8 cellular contexts compared by ENCODE assay signal in the genomic region with DNA sequence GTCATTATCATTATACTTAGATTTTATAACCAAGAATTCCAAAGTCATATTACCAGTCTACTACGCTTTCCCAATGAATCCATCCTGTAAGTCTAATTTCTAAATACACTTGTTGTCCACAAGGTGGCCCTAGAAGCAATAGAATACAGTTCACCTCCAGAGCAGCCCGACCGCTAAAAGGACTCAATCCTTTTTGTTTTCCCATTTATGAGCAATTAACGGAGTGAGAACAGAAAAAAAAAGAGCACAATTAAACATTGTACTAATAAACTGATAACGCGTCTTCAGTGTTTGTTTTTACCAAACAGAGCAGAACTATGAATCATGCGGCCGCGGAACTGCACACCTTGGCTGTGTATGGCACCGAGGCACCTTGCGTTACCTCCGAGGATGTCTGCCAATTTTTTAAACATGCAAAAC.
A peak's percentile ranks its signal among the peaks of the same experiment; 100 is the strongest.
DNase-seq lines count a peak whose midpoint lies in the region; ATAC-seq and TF ChIP-seq lines count a peak whose summit lies in the region.

No MANE protein-coding gene starts in this region.

- H3K4me3 ChIP-seq in ascending aorta (peak overlapping the region; percentile 50 to 55), prostate gland (peak overlapping the region; percentile 14 to 17)

- H3K27me3 ChIP-seq in ascending aorta (no peaks in the 10 kb centered on the region), prostate gland (replicated peaks; ENCODE audit: insufficient read depth) (no peaks in the 10 kb centered on the region)

- POLR2A ChIA-PET in HEK293T (lab: Yijun Ruan, JAX), result no interaction called here

- WGBS in prostate gland, result 1% methylated on average over 12 of the region's 12 CpGs

- peak; percentile 86 for ATAC-seq in left ventricle myocardium superior

- H3K36me3 ChIP-seq in ascending aorta (no peaks in the 10 kb centered on the region), prostate gland (no peaks in the 10 kb centered on the region)

- H3K4me1 ChIP-seq in ascending aorta, result peaks cover 0 to 5% of the 10 kb centered on the region in 2 donors
- H3K4me1 ChIP-seq in prostate gland (replicated peaks), result no peaks in the 10 kb centered on the region

- H3K9me3 ChIP-seq in ascending aorta, result peaks cover 0 to 2% of the 10 kb centered on the region in 2 donors
- no peaks in the 10 kb centered on the region for H3K9me3 ChIP-seq in prostate gland

- TF ChIP-seq CTCF in ascending aorta (IDR thresholded peaks at IDR 0.05) (peak; percentile 44 to 70 (median 53)), prostate gland (IDR thresholded peaks at IDR 0.05) (peak; percentile 52 to 86 (median 78))

- no peak overlapping the region for H3K27ac ChIP-seq in ascending aorta
- no peak overlapping the region for H3K27ac ChIP-seq in prostate gland

- no peak for TF ChIP-seq POLR2A in prostate gland (IDR thresholded peaks at IDR 0.05)

- intact Hi-C loops in ascending aorta (cut with DNase I) (loop anchor here (10.0 kb wide), 1 partner anchor 308 kb away; no protein-coding TSS in a partner anchor), left ventricle myocardium superior (cut with micrococcal nuclease) (loop anchor here (2.0 to 5.0 kb wide), 2 partner anchors 165 to 326 kb away; no protein-coding TSS in a partner anchor), prostate gland (cut with DNase I) (loop anchor here (2.0 kb wide), 1 partner anchor 326 kb away; no protein-coding TSS in a partner anchor)

- DNase-seq in DMS153 treated with DMSO at 0.1 percent for 48 hours (lab: John Stamatoyannopoulos, UW; ENCODE audit: unreplicated experiment) (peak; percentile 63), HEK293T (ENCODE audit: extremely low spot score) (peak; percentile 55), NCI-H524 treated with DMSO at 0.1 percent for 48 hours (lab: John Stamatoyannopoulos, UW) (peak; percentile 37), ascending aorta (ENCODE audit: low spot score in 2 of 2) (no peak), left ventricle myocardium superior (no peak), prostate gland (ENCODE audit: low spot score) (peak; percentile 31), islet precursor cell (no peak)
- no peak for DNase-seq in activated effector memory CD4-positive, alpha-beta T cell treated with anti-CD3 and anti-CD28 coated beads, Interleukin-2, amount 50 U/mL, for 16 hours

- CTCF ChIA-PET in HEK293T (lab: Yijun Ruan, JAX), result interaction anchor here (0.6 to 1.2 kb wide), 5 partner anchors 20 to 903 kb away, joined by 3 to 8 read pairs (median 3); no protein-coding TSS in a partner anchor

TF ChIP-seq in HEK293T, 16 proteins besides CTCF, POLR2A, EP300 and RAD21:
- TF ChIP-seq L3MBTL2 (conservative IDR thresholded peaks at IDR 0.05) (no peak), ARNT (IDR thresholded peaks at IDR 0.05) (no peak), LEF1 (IDR thresholded peaks at IDR 0.05; ENCODE audit: borderline replicate concordance) (no peak), ELF4 (IDR thresholded peaks at IDR 0.05) (no peak), HDGF (IDR thresholded peaks at IDR 0.05; ENCODE audit: borderline replicate concordance) (no peak), NFRKB (IDR thresholded peaks at IDR 0.05) (no peak), ZNF384 (IDR thresholded peaks at IDR 0.05) (no peak), TARDBP (IDR thresholded peaks at IDR 0.05) (no peak), CTBP1 (IDR thresholded peaks at IDR 0.05; ENCODE audit: borderline replicate concordance) (no peak)
- TF ChIP-seq, protein P1, sequence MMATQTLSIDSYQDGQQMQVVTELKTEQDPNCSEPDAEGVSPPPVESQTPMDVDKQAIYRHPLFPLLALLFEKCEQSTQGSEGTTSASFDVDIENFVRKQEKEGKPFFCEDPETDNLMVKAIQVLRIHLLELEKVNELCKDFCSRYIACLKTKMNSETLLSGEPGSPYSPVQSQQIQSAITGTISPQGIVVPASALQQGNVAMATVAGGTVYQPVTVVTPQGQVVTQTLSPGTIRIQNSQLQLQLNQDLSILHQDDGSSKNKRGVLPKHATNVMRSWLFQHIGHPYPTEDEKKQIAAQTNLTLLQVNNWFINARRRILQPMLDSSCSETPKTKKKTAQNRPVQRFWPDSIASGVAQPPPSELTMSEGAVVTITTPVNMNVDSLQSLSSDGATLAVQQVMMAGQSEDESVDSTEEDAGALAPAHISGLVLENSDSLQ (IDR thresholded peaks at IDR 0.05), result no peak

Comparison
In these comparisons a context has a peak if more than half of its experiments do, and no peak if none do; other contexts are left out.
1. DNase-seq: peak in DMS153 treated with DMSO at 0.1 percent for 48 hours (single experiment), HEK293T (single experiment), NCI-H524 treated with DMSO at 0.1 percent for 48 hours (single experiment) and prostate gland (single experiment); none in ascending aorta (0 of 2), left ventricle myocardium superior (single experiment), activated effector memory CD4-positive, alpha-beta T cell treated with anti-CD3 and anti-CD28 coated beads, Interleukin-2, amount 50 U/mL, for 16 hours (single experiment) and islet precursor cell (single experiment).